ENCODE assay signal across 8 cellular contexts in genomic region chr10:7789390-7789789, GRCh38. TPM values are rescaled to one million over a fixed set of nuclear protein-coding genes. Genes with fewer than 3 reads are reported as not detected.
DNase-seq lines count a peak whose midpoint lies in the region; ATAC-seq and TF ChIP-seq lines count a peak whose summit lies in the region.

No MANE protein-coding gene starts in this region.

- H3K27me3 ChIP-seq in BLaER1, result no peaks in the 10 kb centered on the region

- H3K9me3 ChIP-seq in BLaER1 (no peaks in the 10 kb centered on the region), mesodermal cell (ENCODE audit: control insufficient read depth, low read length) (no peaks in the 10 kb centered on the region)

- 38 to 70% methylated on average over 1 to 2 of the region's 3 CpGs for WGBS in mesodermal cell (ENCODE audit: insufficient coverage in 2 of 2), 2 experiments

- peak overlapping the region; percentile 98 for H3K9ac ChIP-seq in BLaER1

- H3K36me3 ChIP-seq in BLaER1 (peaks cover 39% of the 10 kb centered on the region), mesodermal cell (ENCODE audit: control insufficient read depth, insufficient read depth, low read length) (peaks cover 35% of the 10 kb centered on the region)

- H3K4me3 ChIP-seq in BLaER1 (peak overlapping the region; percentile 98), LNCaP clone FGC (ENCODE audit: low read depth, low read length) (peak overlapping the region; percentile 83), cardiac fibroblast (replicated peaks in 1 of 2; ENCODE audit: low read depth in 2 of 2, low read length in 2 of 2) (peak overlapping the region; percentile 93 to 100), mesodermal cell (ENCODE audit: extremely low read depth, insufficient read depth, low read length, poor library complexity, severe bottlenecking) (peak overlapping the region; percentile 98)

- no peak for DNase-seq in LNCaP clone FGC (ENCODE audit: low read depth)
- DNase-seq in cardiac fibroblast (ENCODE audit: low read depth in 2 of 2), result peak; percentile 35 to 36
- no peak for DNase-seq in GM19238 (ENCODE audit: insufficient read length, low spot score)
- DNase-seq in DMS114 treated with DMSO at 0.1 percent for 48 hours (lab: John Stamatoyannopoulos, UW; ENCODE audit: unreplicated experiment), result no peak

- no peak for ATAC-seq in HG03196 (IDR thresholded peaks at IDR 0.05; ENCODE audit: unreplicated experiment)
- ATAC-seq in GM21786 (IDR thresholded peaks at IDR 0.05; ENCODE audit: unreplicated experiment), result no peak

- H4K20me1 ChIP-seq in BLaER1, result peaks cover 96% of the 10 kb centered on the region

- H3K4me1 ChIP-seq in BLaER1 (peaks cover 51% of the 10 kb centered on the region), mesodermal cell (ENCODE audit: control insufficient read depth, insufficient read depth, low read length, poor library complexity, severe bottlenecking) (peaks cover 10% of the 10 kb centered on the region)

- peak overlapping the region; percentile 95 for H3K4me2 ChIP-seq in BLaER1

- peak overlapping the region; percentile 96; the same call in 1 of the 2 replicates for H3K27ac ChIP-seq in BLaER1
- no peak overlapping the region for H3K27ac ChIP-seq in mesodermal cell (ENCODE audit: low read depth, low read length, severe bottlenecking)

- TF ChIP-seq CTCF in LNCaP clone FGC (IDR thresholded peaks at IDR 0.05; ENCODE audit: control insufficient read depth, extremely low read depth, insufficient read depth), result no peak
- no peak for TF ChIP-seq CTCF in cardiac fibroblast (IDR thresholded peaks at IDR 0.05; ENCODE audit: low read depth, low read length)

RNA-seq across cellular contexts. Expression of gene ATP5F1C, which starts 1.4 kb away (rescaled TPM):
- polyA plus RNA-seq in mesodermal cell (2013, experiment 1 of 2), result 296 TPM
- 330 TPM for polyA plus RNA-seq in mesodermal cell (2013, experiment 2 of 2)

RNA-seq across cellular contexts. Expression of gene KIN, which starts 1.6 kb away (rescaled TPM):
- polyA plus RNA-seq in mesodermal cell (2013, experiment 1 of 2), result 21.3 TPM
- 18.5 TPM for polyA plus RNA-seq in mesodermal cell (2013, experiment 2 of 2)

RNA-seq across cellular contexts. Expression of gene TAF3, which starts 28.9 kb away (rescaled TPM):
- 12.0 TPM for polyA plus RNA-seq in mesodermal cell (2013, experiment 1 of 2)
- polyA plus RNA-seq in mesodermal cell (2013, experiment 2 of 2), result 10.9 TPM

Comparison
In these comparisons a context has a peak if more than half of its experiments do, and no peak if none do; other contexts are left out.
1. DNase-seq: peak in cardiac fibroblast (2 of 2); none in LNCaP clone FGC (single experiment), GM19238 (single experiment) and DMS114 treated with DMSO at 0.1 percent for 48 hours (single experiment).
2. Peak in every context shown above with its lines, with median percentiles within 50 percentile points of each other: H3K4me3 ChIP-seq.